ENCODE assay signal across 9 cellular contexts in genomic region chr19:1854542-1855039, GRCh38. TPM values are rescaled to one million over a fixed set of nuclear protein-coding genes. Genes with fewer than 3 reads are reported as not detected.
A peak's percentile ranks its signal among the peaks of the same experiment; 100 is the strongest.
DNase-seq lines count a peak whose midpoint lies in the region; ATAC-seq, FAIRE-seq and TF ChIP-seq lines count a peak whose summit lies in the region.
"Had no signal": no experiment of that assay in that cellular context is flagged by ENCODE, and none has a peak within 500 bp of the region (broad histone marks: within the 10 kb centered on the region; RNA-seq: fewer than 3 reads in every experiment).

No MANE protein-coding gene starts in this region.

- no peak overlapping the region; the same call in 1 of the 2 replicates for H3K9ac ChIP-seq in OCI-LY1 (ENCODE audit: low read length)

- ATAC-seq in CD4-positive, alpha-beta T cell (ENCODE audit: poor library complexity): no peak
- no peak for ATAC-seq in effector memory CD8-positive, alpha-beta T cell (replicated peaks)
- no peak for ATAC-seq in GM21825 (IDR thresholded peaks at IDR 0.05; ENCODE audit: unreplicated experiment)

- DNase-seq in CD4-positive, alpha-beta T cell: no peak
- DNase-seq in effector memory CD8-positive, alpha-beta T cell: no peak
- peak; percentile 39 for DNase-seq in nephron progenitor cell
- DNase-seq in NCI-H526 (lab: John Stamatoyannopoulos, UW): no peak
- no peak for DNase-seq in stimulated activated CD4-positive, alpha-beta T cell treated with anti-CD3 and anti-CD28 coated beads, Interleukin-12 subunit alpha, Interleukin-12 subunit beta, amount 100 ng/mL, for 4 hours
- no peak for DNase-seq in urothelium cell line (ENCODE audit: low spot score)

- no peaks in the 10 kb centered on the region for H3K36me3 ChIP-seq in OCI-LY1 (ENCODE audit: insufficient read depth, low read length)

- no peaks in the 10 kb centered on the region for H3K27me3 ChIP-seq in CD4-positive, alpha-beta T cell (ENCODE audit: control insufficient read depth, insufficient read depth, low read length)
- no peaks in the 10 kb centered on the region for H3K27me3 ChIP-seq in OCI-LY1 (ENCODE audit: insufficient read depth, low read length)

- H2AFZ ChIP-seq in OCI-LY1 (ENCODE audit: low read length): no peak overlapping the region

- H3K9me3 Mint-ChIP-seq in CD4-positive, alpha-beta T cell: no peaks in the 10 kb centered on the region
- no peaks in the 10 kb centered on the region for H3K9me3 Mint-ChIP-seq in effector memory CD8-positive, alpha-beta T cell
- H3K9me3 Mint-ChIP-seq in nephron progenitor cell: no peaks in the 10 kb centered on the region

- H4K20me1 ChIP-seq in OCI-LY1 (ENCODE audit: insufficient read depth, low read length): no peaks in the 10 kb centered on the region

- peaks cover 65% of the 10 kb centered on the region for H3K4me1 ChIP-seq in OCI-LY1 (ENCODE audit: insufficient read depth, low read length, severe bottlenecking)

- H3K4me3 ChIP-seq in OCI-LY1 (ENCODE audit: low read depth, low read length, poor library complexity, severe bottlenecking): no peak overlapping the region

- H3K9me2 ChIP-seq in OCI-LY1 (ENCODE audit: low read depth, low read length): no peaks in the 10 kb centered on the region

- no peaks in the 10 kb centered on the region for H3K9me3 ChIP-seq in CD4-positive, alpha-beta T cell (ENCODE audit: control insufficient read depth, low read length)
- no peaks in the 10 kb centered on the region for H3K9me3 ChIP-seq in OCI-LY1 (ENCODE audit: low read length)

- H3K27ac ChIP-seq in CD4-positive, alpha-beta T cell (ENCODE audit: low read depth, low read length): peak overlapping the region; percentile 77
- peak overlapping the region; percentile 32 for H3K27ac ChIP-seq in OCI-LY1 (ENCODE audit: low read depth, low read length, poor library complexity, severe bottlenecking)

- peaks cover 65% of the 10 kb centered on the region for H3K4me1 Mint-ChIP-seq in CD4-positive, alpha-beta T cell (ENCODE audit: low read depth)
- peaks cover 24 to 39% of the 10 kb centered on the region in 2 donors for H3K4me1 Mint-ChIP-seq in effector memory CD8-positive, alpha-beta T cell (ENCODE audit: low read depth in 2 of 2)
- H3K4me1 Mint-ChIP-seq in nephron progenitor cell: peaks cover 48% of the 10 kb centered on the region

- H3K79me2 ChIP-seq in OCI-LY1 (ENCODE audit: insufficient read depth, low read length): no peaks in the 10 kb centered on the region

- H3K4me2 ChIP-seq in OCI-LY1 (ENCODE audit: low read length): peak overlapping the region; percentile 7; the same call in 1 of the 2 replicates

- no peak for FAIRE-seq in urothelium cell line (lab: Jason Lieb, UNC)
- FAIRE-seq: HTR-8/SVneo had no signal

- no peaks in the 10 kb centered on the region for H3K27me3 Mint-ChIP-seq in CD4-positive, alpha-beta T cell
- H3K27me3 Mint-ChIP-seq in effector memory CD8-positive, alpha-beta T cell: no peaks in the 10 kb centered on the region
- H3K27me3 Mint-ChIP-seq in nephron progenitor cell (ENCODE audit: low read depth, poor library complexity): peaks cover 16% of the 10 kb centered on the region

- intact Hi-C loops in CD4-positive, alpha-beta T cell (cut with DNase I, micrococcal nuclease): no loop called here

- CTCF ChIA-PET in CD4-positive, alpha-beta T cell (lab: Charles Lee): interaction anchor here (0.7 to 1.5 kb wide), 2 partner anchors 17 to 28 kb away, joined by 3 to 4 read pairs; no protein-coding TSS in a partner anchor

- POLR2A ChIA-PET in CD4-positive, alpha-beta T cell (lab: Charles Lee): interaction anchor here (1.8 to 2.2 kb wide), 2 partner anchors 10 to 43 kb away, joined by 8 to 10 read pairs; no protein-coding TSS in a partner anchor

- H3F3A ChIP-seq in OCI-LY1 (ENCODE audit: insufficient read depth, low read length): no peaks in the 10 kb centered on the region

- H3K36me3 Mint-ChIP-seq in CD4-positive, alpha-beta T cell (ENCODE audit: low read depth): peaks cover 5% of the 10 kb centered on the region
- H3K36me3 Mint-ChIP-seq in effector memory CD8-positive, alpha-beta T cell (ENCODE audit: insufficient read depth): peaks cover 73% of the 10 kb centered on the region
- H3K36me3 Mint-ChIP-seq in nephron progenitor cell (ENCODE audit: low read depth): no peaks in the 10 kb centered on the region

- H3K4me3 Mint-ChIP-seq in CD4-positive, alpha-beta T cell: peak overlapping the region; percentile 80
- peak overlapping the region; percentile 83 to 84 for H3K4me3 Mint-ChIP-seq in effector memory CD8-positive, alpha-beta T cell
- peak overlapping the region; percentile 34 for H3K4me3 Mint-ChIP-seq in nephron progenitor cell

- no peak for TF ChIP-seq CTCF in CD4-positive, alpha-beta T cell (IDR thresholded peaks at IDR 0.05)
- no peak for TF ChIP-seq CTCF in OCI-LY1 (IDR thresholded peaks at IDR 0.05; ENCODE audit: low read length)
- TF ChIP-seq CTCF in nephron progenitor cell (IDR thresholded peaks at IDR 0.05): no peak

- H3K27ac Mint-ChIP-seq in CD4-positive, alpha-beta T cell: peak overlapping the region; percentile 96
- H3K27ac Mint-ChIP-seq in effector memory CD8-positive, alpha-beta T cell: peak overlapping the region in 1 of 2 donors; percentile 92
- H3K27ac Mint-ChIP-seq in nephron progenitor cell: no peak overlapping the region

RNA-seq across cellular contexts. Expression of gene REXO1, which starts 6.3 kb away (rescaled TPM):
- 100 to 1,000 TPM; 106 to 114 TPM for total RNA-seq in CD4-positive, alpha-beta T cell

RNA-seq across cellular contexts. Expression of gene KLF16, which starts 8.8 kb away (rescaled TPM):
- total RNA-seq in CD4-positive, alpha-beta T cell: 10 to 100 TPM; 83.8 to 89.2 TPM

RNA-seq across cellular contexts. Expression of gene ABHD17A, which starts 30.7 kb away (rescaled TPM):
- 100 to 1,000 TPM; 156 to 172 TPM for total RNA-seq in CD4-positive, alpha-beta T cell

RNA-seq across cellular contexts. Expression of gene ATP8B3, which starts 42.5 kb away (rescaled TPM):
- total RNA-seq in CD4-positive, alpha-beta T cell: 1 to 10 TPM; 2.5 to 3.2 TPM

RNA-seq across cellular contexts. Expression of gene ADAT3, which starts 50.6 kb away (rescaled TPM):
- 1 to 10 TPM; 7.9 to 8.2 TPM for total RNA-seq in CD4-positive, alpha-beta T cell
